21 cellular contexts compared by ENCODE assay signal in genomic region chr1:228168563-228169270, GRCh38. TPM values are rescaled to one million over a fixed set of nuclear protein-coding genes. Genes with fewer than 3 reads are reported as not detected.
A peak's percentile ranks its signal among the peaks of the same experiment; 100 is the strongest.
DNase-seq lines count a peak whose midpoint lies in the region; ATAC-seq and TF ChIP-seq lines count a peak whose summit lies in the region.
"Had no signal": no experiment of that assay in that cellular context is flagged by ENCODE, and none has a peak within 500 bp of the region (broad histone marks: within the 10 kb centered on the region; RNA-seq: fewer than 3 reads in every experiment).

No MANE protein-coding gene starts in this region.

- H3K27ac ChIP-seq in heart right ventricle, result no peak overlapping the region
- H3K27ac ChIP-seq: coronary artery, neural progenitor cell, prostate gland, thoracic aorta, WERI-Rb-1 had no signal

- peak overlapping the region; percentile 2 for H3K27ac Mint-ChIP-seq in activated naive CD8-positive, alpha-beta T cell treated with anti-CD3 and anti-CD28 coated beads for 36 hours
- H3K27ac Mint-ChIP-seq in naive B cell, result peak overlapping the region; percentile 66 to 96 (median 78)
- H3K27ac Mint-ChIP-seq in stimulated activated naive B cell treated with anti-CD40 and anti-IgM and Interleukin-4, amounts not matched to agents 10 μg/mL and 1 μg/mL and 100 μg/mL, for 72 hours, result peak overlapping the region; percentile 31
- H3K27ac Mint-ChIP-seq: neural progenitor cell had no signal

- no peaks in the 10 kb centered on the region for H3K9me3 ChIP-seq in heart right ventricle
- H3K9me3 ChIP-seq: breast epithelium, MG63, prostate gland, thoracic aorta had no signal

- ATAC-seq in Right ventricle myocardium inferior, result no peak
- ATAC-seq in heart right ventricle, result no peak
- no peak for ATAC-seq in naive B cell (ENCODE audit: low read depth in 2 of 2)
- no peak for ATAC-seq in stimulated activated naive B cell treated with anti-CD40 and anti-IgM and Interleukin-4, amounts not matched to agents 10 μg/mL and 1 μg/mL and 100 μg/mL, for 72 hours (replicated peaks)
- no peak for ATAC-seq in HG02981 (IDR thresholded peaks at IDR 0.05; ENCODE audit: unreplicated experiment)
- ATAC-seq: HCT116, left colon had no signal

- H3K4me3 Mint-ChIP-seq in activated naive CD8-positive, alpha-beta T cell treated with anti-CD3 and anti-CD28 coated beads for 36 hours, result no peak overlapping the region
- H3K4me3 Mint-ChIP-seq in naive B cell, result peak overlapping the region in 2 of 8 donors; percentile 21 to 74
- H3K4me3 Mint-ChIP-seq in stimulated activated naive B cell treated with anti-CD40 and anti-IgM and Interleukin-4, amounts not matched to agents 10 μg/mL and 1 μg/mL and 100 μg/mL, for 72 hours, result no peak overlapping the region
- H3K4me3 Mint-ChIP-seq: activated T-cell treated with anti-CD3 and anti-CD28 coated beads, Interleukin-2, amount 50 U/mL, for 24 hours had no signal

- TF ChIP-seq CTCF in heart right ventricle (IDR thresholded peaks at IDR 0.05), result no peak

- intact Hi-C loops in Right ventricle myocardium inferior (cut with DNase I) (no loop called here), heart right ventricle (cut with DNase I) (loop anchor here in 6 of 10 donors (5.0 kb wide), 2 partner anchors 36 to 39 kb away; partner anchors contain the start of gene OBSCN (in 5 of the 6))

- no peaks in the 10 kb centered on the region for H3K27me3 ChIP-seq in heart right ventricle
- H3K27me3 ChIP-seq: breast epithelium, MG63, neural progenitor cell had no signal

- peaks cover 0 to 13% (median 0%) of the 10 kb centered on the region in 9 donors for H3K36me3 ChIP-seq in heart right ventricle
- H3K36me3 ChIP-seq: breast epithelium, MG63, neural progenitor cell, prostate gland, thoracic aorta, WERI-Rb-1 had no signal

- H3K9me3 Mint-ChIP-seq in activated naive CD8-positive, alpha-beta T cell treated with anti-CD3 and anti-CD28 coated beads for 36 hours, result no peaks in the 10 kb centered on the region
- no peaks in the 10 kb centered on the region for H3K9me3 Mint-ChIP-seq in naive B cell
- no peaks in the 10 kb centered on the region for H3K9me3 Mint-ChIP-seq in stimulated activated naive B cell treated with anti-CD40 and anti-IgM and Interleukin-4, amounts not matched to agents 10 μg/mL and 1 μg/mL and 100 μg/mL, for 72 hours
- H3K9me3 Mint-ChIP-seq: activated T-cell treated with anti-CD3 and anti-CD28 coated beads, Interleukin-2, amount 50 U/mL, for 24 hours; neural progenitor cell had no signal

- DNase-seq in Right ventricle myocardium inferior (ENCODE audit: missing footprints) (peak; percentile 25), heart right ventricle (no peak), naive B cell (no peak), midbrain (lab: John Stamatoyannopoulos, UW) (no peak)
- DNase-seq in activated naive CD8-positive, alpha-beta T cell treated with anti-CD3 and anti-CD28 coated beads for 36 hours, result no peak
- no peak for DNase-seq in stimulated activated naive B cell treated with anti-CD40 and anti-IgM and Interleukin-4, amounts not matched to agents 10 μg/mL and 1 μg/mL and 100 μg/mL, for 72 hours
- DNase-seq in stimulated activated CD4-positive, alpha-beta T cell treated with anti-CD3 and anti-CD28 coated beads, Interleukin-2, amount 100 ng/mL, for 24 hours, result no peak
- DNase-seq: activated T-cell treated with anti-CD3 and anti-CD28 coated beads, Interleukin-2, amount 50 U/mL, for 24 hours; DMS153; left colon; MG63; NCI-H146; NCI-H69; WERI-Rb-1 had no signal

- 82 to 83% methylated on average over 12 of the region's 12 CpGs for WGBS in heart right ventricle, 2 donors

- H3K36me3 Mint-ChIP-seq in activated naive CD8-positive, alpha-beta T cell treated with anti-CD3 and anti-CD28 coated beads for 36 hours, result no peaks in the 10 kb centered on the region
- no peaks in the 10 kb centered on the region for H3K36me3 Mint-ChIP-seq in naive B cell
- H3K36me3 Mint-ChIP-seq in stimulated activated naive B cell treated with anti-CD40 and anti-IgM and Interleukin-4, amounts not matched to agents 10 μg/mL and 1 μg/mL and 100 μg/mL, for 72 hours, result peaks cover 5 to 24% of the 10 kb centered on the region in 2 donors

- peaks cover 0 to 34% (median 24%) of the 10 kb centered on the region in 9 donors for H3K4me1 ChIP-seq in heart right ventricle

- no peak overlapping the region for H3K4me3 ChIP-seq in heart right ventricle
- H3K4me3 ChIP-seq: breast epithelium, coronary artery, MG63, neural progenitor cell, prostate gland, thoracic aorta had no signal

- peaks cover 31% of the 10 kb centered on the region for H3K4me1 Mint-ChIP-seq in activated naive CD8-positive, alpha-beta T cell treated with anti-CD3 and anti-CD28 coated beads for 36 hours
- H3K4me1 Mint-ChIP-seq in naive B cell, result peaks cover 35 to 50% (median 47%) of the 10 kb centered on the region in 3 donors
- peaks cover 34 to 60% of the 10 kb centered on the region in 2 donors for H3K4me1 Mint-ChIP-seq in stimulated activated naive B cell treated with anti-CD40 and anti-IgM and Interleukin-4, amounts not matched to agents 10 μg/mL and 1 μg/mL and 100 μg/mL, for 72 hours

- no peaks in the 10 kb centered on the region for H3K27me3 Mint-ChIP-seq in activated naive CD8-positive, alpha-beta T cell treated with anti-CD3 and anti-CD28 coated beads for 36 hours
- no peaks in the 10 kb centered on the region for H3K27me3 Mint-ChIP-seq in naive B cell
- H3K27me3 Mint-ChIP-seq in stimulated activated naive B cell treated with anti-CD40 and anti-IgM and Interleukin-4, amounts not matched to agents 10 μg/mL and 1 μg/mL and 100 μg/mL, for 72 hours, result no peaks in the 10 kb centered on the region
- H3K27me3 Mint-ChIP-seq: activated T-cell treated with anti-CD3 and anti-CD28 coated beads, Interleukin-2, amount 50 U/mL, for 24 hours had no signal

RNA-seq across cellular contexts. Expression of gene IBA57, which starts 3.1 kb away (rescaled TPM):
- total RNA-seq in Right ventricle myocardium inferior, result 12.7 TPM
- 10 to 100 TPM in 9 of 10 donors, 1 to 10 TPM in 1; 9.3 to 20.3 (median 17.2) TPM for total RNA-seq in heart right ventricle
- 1 to 10 TPM; 2.8 to 6.7 TPM for polyA plus RNA-seq in heart right ventricle
- 10 to 100 TPM; 18.1 to 19.3 TPM for total RNA-seq in activated naive CD8-positive, alpha-beta T cell treated with anti-CD3 and anti-CD28 coated beads for 36 hours
- polyA plus RNA-seq in naive B cell (ENCODE audit: low read depth in 6 of 6), result 10 to 100 TPM in 1 of 6 donors, 1 to 10 TPM in 5; 2.0 to 11.7 (median 3.1) TPM

RNA-seq across cellular contexts. Expression of gene GJC2, which starts 19.0 kb away (rescaled TPM):
- 1.6 TPM for total RNA-seq in Right ventricle myocardium inferior
- 1 to 10 TPM in 7 of 10 donors, under 1 TPM in 3; 0.61 to 1.5 (median 1.2) TPM for total RNA-seq in heart right ventricle
- 1 to 10 TPM; 1.0 to 1.4 TPM for polyA plus RNA-seq in heart right ventricle
- 1 to 10 TPM; 1.1 to 1.2 TPM for total RNA-seq in activated naive CD8-positive, alpha-beta T cell treated with anti-CD3 and anti-CD28 coated beads for 36 hours
- not detected for polyA plus RNA-seq in naive B cell (ENCODE audit: low read depth in 6 of 6)

RNA-seq across cellular contexts. Expression of gene GUK1, which starts 28.6 kb away (rescaled TPM):
- total RNA-seq in Right ventricle myocardium inferior (162 TPM), heart right ventricle (100 to 1,000 TPM; 121 to 207 (median 159) TPM)
- polyA plus RNA-seq in heart right ventricle (100 to 1,000 TPM; 275 to 474 TPM), naive B cell (ENCODE audit: low read depth in 6 of 6) (100 to 1,000 TPM; 190 to 350 (median 220) TPM)
- total RNA-seq in activated naive CD8-positive, alpha-beta T cell treated with anti-CD3 and anti-CD28 coated beads for 36 hours, result 100 to 1,000 TPM; 294 to 304 TPM

RNA-seq across cellular contexts. Expression of gene OBSCN, which starts 39.1 kb away (rescaled TPM):
- total RNA-seq in Right ventricle myocardium inferior (275 TPM), heart right ventricle (100 to 1,000 TPM; 285 to 541 (median 407) TPM)
- polyA plus RNA-seq in heart right ventricle (100 to 1,000 TPM; 176 to 639 TPM), naive B cell (ENCODE audit: low read depth in 6 of 6) (1 to 10 TPM in 5 of 6 donors, under 1 TPM in 1; 0.78 to 2.5 (median 1.5) TPM)
- 10 to 100 TPM; 13.7 to 14.9 TPM for total RNA-seq in activated naive CD8-positive, alpha-beta T cell treated with anti-CD3 and anti-CD28 coated beads for 36 hours

RNA-seq across cellular contexts. Expression of gene MRPL55, which starts 59.6 kb away (rescaled TPM):
- total RNA-seq in Right ventricle myocardium inferior (57.0 TPM), heart right ventricle (10 to 100 TPM; 38.0 to 65.2 (median 46.3) TPM)
- polyA plus RNA-seq in heart right ventricle (100 to 1,000 TPM; 113 to 174 TPM), naive B cell (ENCODE audit: low read depth in 6 of 6) (100 to 1,000 TPM in 5 of 6 donors, 10 to 100 TPM in 1; 98.2 to 211 (median 121) TPM)
- total RNA-seq in activated naive CD8-positive, alpha-beta T cell treated with anti-CD3 and anti-CD28 coated beads for 36 hours, result 10 to 100 TPM; 75.0 to 82.4 TPM

Comparison
In these comparisons a context has a peak if more than half of its experiments do, and no peak if none do; other contexts are left out.
1. H3K27ac Mint-ChIP-seq: peak in every context shown above with its lines; median percentile 78 in naive B cell; 31 in stimulated activated naive B cell treated with anti-CD40 and anti-IgM and Interleukin-4, amounts not matched to agents 10 μg/mL and 1 μg/mL and 100 μg/mL, for 72 hours; 2 in activated naive CD8-positive, alpha-beta T cell treated with anti-CD3 and anti-CD28 coated beads for 36 hours.